ENCODE assay signal across 31 cellular contexts in genomic region chr2:206540757-206541156, GRCh38.
DNase-seq lines count a peak whose midpoint lies in the region; ATAC-seq and TF ChIP-seq lines count a peak whose summit lies in the region.
"Had no signal": no experiment of that assay in that cellular context is flagged by ENCODE, and none has a peak within 500 bp of the region (broad histone marks: within the 10 kb centered on the region; RNA-seq: fewer than 3 reads in every experiment).

No MANE protein-coding gene starts in this region.

- H3K9me3 Mint-ChIP-seq in WTC11, result 0 out of 2 replicates have a peak, but pooled peaks cover 4% of the 10 kb centered on the region
- no peaks in the 10 kb centered on the region for H3K9me3 Mint-ChIP-seq in activated T-helper 17 cell treated with anti-CD3 and anti-CD28 coated beads, Interleukin-2, amount 50 U/mL, for 72 hours
- H3K9me3 Mint-ChIP-seq: CD14-positive monocyte; CD4-positive, alpha-beta T cell; CD8-positive, alpha-beta memory T cell; CD8-positive, alpha-beta T cell had no signal

- H3K27ac Mint-ChIP-seq in T-helper 17 cell (peak overlapping the region; percentile 22), WTC11 (no peak overlapping the region)
- no peak overlapping the region for H3K27ac Mint-ChIP-seq in activated T-helper 17 cell treated with anti-CD3 and anti-CD28 coated beads, Interleukin-2, amount 50 U/mL, for 72 hours
- H3K27ac Mint-ChIP-seq: B cell; CD14-positive monocyte; CD4-positive, alpha-beta T cell; CD4-positive, CD25-positive, alpha-beta regulatory T cell; CD8-positive, alpha-beta memory T cell; CD8-positive, alpha-beta T cell had no signal

- CTCF ChIA-PET in WTC11 (lab: Charles Lee), result no interaction called here

- no peaks in the 10 kb centered on the region for H3K27me3 Mint-ChIP-seq in T-helper 17 cell
- H3K27me3 Mint-ChIP-seq in WTC11 (ENCODE audit: low read depth), result no peaks in the 10 kb centered on the region
- H3K27me3 Mint-ChIP-seq in activated T-helper 17 cell treated with anti-CD3 and anti-CD28 coated beads, Interleukin-2, amount 50 U/mL, for 72 hours, result no peaks in the 10 kb centered on the region
- H3K27me3 Mint-ChIP-seq: B cell; CD4-positive, alpha-beta T cell had no signal

- H3K36me3 Mint-ChIP-seq in T-helper 17 cell (ENCODE audit: low read depth) (no peaks in the 10 kb centered on the region), WTC11 (peaks cover 5% of the 10 kb centered on the region)
- H3K36me3 Mint-ChIP-seq in activated T-helper 17 cell treated with anti-CD3 and anti-CD28 coated beads, Interleukin-2, amount 50 U/mL, for 72 hours (ENCODE audit: low read depth), result no peaks in the 10 kb centered on the region
- H3K36me3 Mint-ChIP-seq: CD14-positive monocyte; CD4-positive, alpha-beta memory T cell; CD4-positive, CD25-positive, alpha-beta regulatory T cell; CD8-positive, alpha-beta T cell had no signal

- TF ChIP-seq CTCF in WTC11 (IDR thresholded peaks at IDR 0.05), result no peak

- H3K4me1 Mint-ChIP-seq in T-helper 17 cell (peaks cover 24% of the 10 kb centered on the region), WTC11 (no peaks in the 10 kb centered on the region)
- peaks cover 17% of the 10 kb centered on the region for H3K4me1 Mint-ChIP-seq in activated T-helper 17 cell treated with anti-CD3 and anti-CD28 coated beads, Interleukin-2, amount 50 U/mL, for 72 hours
- H3K4me1 Mint-ChIP-seq: B cell, CD14-positive monocyte had no signal

- DNase-seq in T-helper 17 cell (no peak), WTC11 (ENCODE audit: low spot score) (no peak)
- DNase-seq in activated naive CD4-positive, alpha-beta T cell (lab: John Stamatoyannopoulos, UW), result no peak
- DNase-seq: 8988T; ACHN; AML-193; BE2C; C1 segment of cervical spinal cord; Caco-2; Calu3; CD4-positive, alpha-beta memory T cell; CD4-positive, alpha-beta T cell; CD4-positive, CD25-positive, alpha-beta regulatory T cell; CD8-positive, alpha-beta memory T cell; CD8-positive, alpha-beta T cell; COR-L47; DMS 273 treated with DMSO at 0.1 percent for 48 hours; DMS153; DMS53; DMS79; DMS79 treated with DMSO at 0.1 percent for 48 hours; DND-41; EL had no signal

- no peak overlapping the region for H3K4me3 Mint-ChIP-seq in T-helper 17 cell
- no peak overlapping the region for H3K4me3 Mint-ChIP-seq in WTC11
- H3K4me3 Mint-ChIP-seq in activated T-helper 17 cell treated with anti-CD3 and anti-CD28 coated beads, Interleukin-2, amount 50 U/mL, for 72 hours, result peak overlapping the region; percentile 11
- H3K4me3 Mint-ChIP-seq: B cell; CD14-positive monocyte; CD4-positive, alpha-beta T cell; CD4-positive, CD25-positive, alpha-beta regulatory T cell; CD8-positive, alpha-beta memory T cell; CD8-positive, alpha-beta T cell had no signal

- ATAC-seq in T-helper 17 cell (no peak), WTC11 (no peak), HG03280 (IDR thresholded peaks at IDR 0.05; ENCODE audit: unreplicated experiment) (no peak), HG03521 (IDR thresholded peaks at IDR 0.05; ENCODE audit: unreplicated experiment) (no peak)
- ATAC-seq in activated T-helper 17 cell treated with anti-CD3 and anti-CD28 coated beads, Interleukin-2, amount 50 U/mL, for 72 hours (replicated peaks), result no peak
- ATAC-seq: A549; CD8-positive, alpha-beta T cell had no signal

- H3K9me3 ChIP-seq in T-helper 17 cell (ENCODE audit: control insufficient read depth, low read length, poor library complexity, severe bottlenecking), result no peaks in the 10 kb centered on the region
- H3K9me3 ChIP-seq: A549; BE2C; BLaER1; BLaER1 treated with 17β-estradiol and CSF1 and Interleukin-3, amounts not matched to agents 10 nM and 100 nM; Caco-2 had no signal

- POLR2A ChIA-PET in WTC11 (lab: Charles Lee), result no interaction called here

TF ChIP-seq in WTC11, 78 proteins besides CTCF, POLR2A, EP300 and RAD21:
- TF ChIP-seq HMGXB4 (CRISPR knock-in tag; IDR thresholded peaks at IDR 0.05), result no peak
- TF ChIP-seq HMGA2 (CRISPR knock-in tag; IDR thresholded peaks at IDR 0.05), result peak; percentile 99
